Comparison of ENCODE assay signal across 18 cellular contexts in the genomic region with DNA sequence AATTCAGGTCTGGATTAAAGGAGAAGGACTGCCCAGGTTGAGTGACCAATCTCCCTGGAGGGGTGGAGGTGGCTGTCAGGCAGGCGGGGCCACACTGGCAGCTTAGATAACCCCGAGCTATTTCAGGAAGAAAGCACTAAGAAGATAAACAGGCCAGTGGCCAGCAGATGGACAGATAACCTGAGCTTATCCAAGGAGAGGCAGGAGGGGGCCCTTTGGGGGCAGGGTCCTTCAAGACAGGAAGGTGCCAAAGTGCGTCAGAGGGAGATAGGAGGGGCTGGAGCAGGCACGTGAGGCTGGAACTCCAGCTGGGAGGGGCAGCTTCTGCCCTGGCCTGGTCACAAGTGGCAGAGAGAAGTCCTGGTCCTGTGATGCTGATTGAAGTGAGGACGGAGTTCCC. TPM values are rescaled to one million over a fixed set of nuclear protein-coding genes. Genes with fewer than 3 reads are reported as not detected.
A peak's percentile ranks its signal among the peaks of the same experiment; 100 is the strongest.
DNase-seq lines count a peak whose midpoint lies in the region; ATAC-seq, FAIRE-seq and TF ChIP-seq lines count a peak whose summit lies in the region.
"Had no signal": no experiment of that assay in that cellular context is flagged by ENCODE, and none has a peak within 500 bp of the region (broad histone marks: within the 10 kb centered on the region; RNA-seq: fewer than 3 reads in every experiment).

No MANE protein-coding gene starts in this region.

- peaks cover 4% of the 10 kb centered on the region for H3K27me3 Mint-ChIP-seq in astrocyte (ENCODE audit: low read depth, unreplicated experiment)

- in situ Hi-C loops in IMR-90 (cut with MboI; ENCODE audit: low sequenced_read_pairs), result no loop called here

- H2BK20ac ChIP-seq in IMR-90 (ENCODE audit: low read depth, low read length), result no peak overlapping the region

- TF ChIP-seq POLR2A in IMR-90 (IDR thresholded peaks at IDR 0.05; ENCODE audit: low read depth, low read length), result no peak

- H2BK12ac ChIP-seq in trophoblast cell (ENCODE audit: low read length), result no peak overlapping the region

- no peak overlapping the region for H2BK15ac ChIP-seq in IMR-90 (ENCODE audit: low read depth, low read length)

- H3K18ac ChIP-seq in IMR-90 (ENCODE audit: low read depth, low read length) (no peak overlapping the region), trophoblast cell (ENCODE audit: low read length) (no peak overlapping the region)

- H4K8ac ChIP-seq in IMR-90 (ENCODE audit: low read depth in 2 of 2, low read length in 2 of 2) (no peak overlapping the region), trophoblast cell (ENCODE audit: low read depth, low read length) (no peak overlapping the region)

- H3K4ac ChIP-seq in IMR-90 (ENCODE audit: low read depth, low read length), result no peak overlapping the region
- no peak overlapping the region for H3K4ac ChIP-seq in trophoblast cell (ENCODE audit: low read depth, low read length)

- no peaks in the 10 kb centered on the region for H3K36me3 ChIP-seq in IMR-90 (ENCODE audit: control insufficient read depth, insufficient read depth, low read length)
- H3K36me3 ChIP-seq in astrocyte (ENCODE audit: insufficient read depth, low read length), result no peaks in the 10 kb centered on the region
- no peaks in the 10 kb centered on the region for H3K36me3 ChIP-seq in left ventricle myocardium inferior
- H3K36me3 ChIP-seq in trophoblast cell (ENCODE audit: control insufficient read depth in 1 of 2, insufficient read depth in 2 of 2, low read length in 2 of 2), result no peaks in the 10 kb centered on the region

- dilution Hi-C loops in IMR-90 (cut with HindIII; ENCODE audit: low sequenced_read_pairs, unreplicated experiment), result no loop called here

- no peak overlapping the region for H3K56ac ChIP-seq in IMR-90 (ENCODE audit: extremely low read depth, insufficient read depth, low read length)

- H2AK5ac ChIP-seq in IMR-90 (ENCODE audit: low read depth, low read length) (no peak overlapping the region), trophoblast cell (ENCODE audit: low read length) (no peak overlapping the region)

- H2BK5ac ChIP-seq in IMR-90 (ENCODE audit: low read depth, low read length, poor library complexity, severe bottlenecking) (no peak overlapping the region), trophoblast cell (ENCODE audit: low read depth, low read length, poor library complexity) (no peak overlapping the region)

- no peak overlapping the region for H3K14ac ChIP-seq in IMR-90 (replicated peaks; ENCODE audit: low read depth, low read length)
- no peak overlapping the region for H3K14ac ChIP-seq in trophoblast cell (ENCODE audit: low read length)

- no peaks in the 10 kb centered on the region for H3K4me1 ChIP-seq in IMR-90 (ENCODE audit: control insufficient read depth, insufficient read depth, low read length)
- H3K4me1 ChIP-seq in astrocyte (ENCODE audit: insufficient read depth, low read length), result no peaks in the 10 kb centered on the region
- peaks cover 31% of the 10 kb centered on the region for H3K4me1 ChIP-seq in left ventricle myocardium inferior
- H3K4me1 ChIP-seq in trophoblast cell (ENCODE audit: control insufficient read depth in 1 of 2, insufficient read depth in 2 of 2, low read length in 2 of 2), result peaks cover 11 to 20% of the 10 kb centered on the region in 2 experiments

- no peak overlapping the region for H4K5ac ChIP-seq in IMR-90 (ENCODE audit: low read depth, low read length)

- H2AFZ ChIP-seq in IMR-90 (replicated peaks; ENCODE audit: low read length, poor library complexity) (peak overlapping the region; percentile 46), astrocyte (ENCODE audit: low read depth, low read length) (no peak overlapping the region), trophoblast cell (ENCODE audit: insufficient read depth, low read length, poor library complexity) (no peak overlapping the region)

- DNase-seq in IMR-90, result no peak
- DNase-seq in astrocyte (ENCODE audit: low read depth), result no peak
- peak; percentile 38 for DNase-seq in left ventricle myocardium inferior
- peak in 1 of 2 donors; percentile 20 for DNase-seq in trophoblast cell
- DNase-seq in activated CD8-positive, alpha-beta memory T cell treated with anti-CD3 and anti-CD28 coated beads, Interleukin-2, amount 50 U/mL, for 4 hours, result no peak
- DNase-seq in HK-2 (ENCODE audit: unreplicated experiment), result no peak
- DNase-seq: activated CD4-positive, alpha-beta T cell treated with anti-CD3 and anti-CD28 coated beads for 4 hours; activated naive CD4-positive, alpha-beta T cell treated with Interleukin-2 at 50 U/mL for 16 hours; DMS153; naive thymus-derived CD4-positive, alpha-beta T cell; NCI-H187; NCI-H524; stimulated activated CD4-positive, alpha-beta T cell treated with anti-CD3 and anti-CD28 coated beads, Interleukin-15, amount 100 ng/mL, for 24 hours; T-cell had no signal

- 0% methylated on average over 3 of the region's 5 CpGs; no CpG with 5 or more reads in 1 of the 2 experiments for WGBS in IMR-90 (ENCODE audit: extremely low coverage in 2 of 2, insufficient read length in 1 of 2), 2 experiments
- WGBS in trophoblast cell (ENCODE audit: extremely low coverage, insufficient coverage, insufficient read length), result no CpG with 5 or more reads among the region's 5 CpGs

- no peak for ATAC-seq in IMR-90 (ENCODE audit: low read depth)
- no peak for ATAC-seq in GM18909 (IDR thresholded peaks at IDR 0.05; ENCODE audit: poor library complexity, unreplicated experiment)
- ATAC-seq in GM18861 (IDR thresholded peaks at IDR 0.05; ENCODE audit: unreplicated experiment), result no peak
- ATAC-seq: Panc1, T-cell had no signal

- no peak overlapping the region for H3K4me2 ChIP-seq in IMR-90 (ENCODE audit: low read depth, low read length)
- H3K4me2 ChIP-seq in astrocyte (ENCODE audit: low read length), result no peak overlapping the region
- peak overlapping the region; percentile 43 for H3K4me2 ChIP-seq in trophoblast cell (ENCODE audit: low read length)

- no peak for TF ChIP-seq CTCF in IMR-90 (conservative IDR thresholded peaks at IDR 0.05; ENCODE audit: low read depth, low read length)
- no peak for TF ChIP-seq CTCF in astrocyte (IDR thresholded peaks at IDR 0.05; ENCODE audit: insufficient read depth, low read depth, low read length)
- TF ChIP-seq CTCF in left ventricle myocardium inferior (IDR thresholded peaks at IDR 0.05; ENCODE audit: borderline replicate concordance), result no peak

- H3K4me3 Mint-ChIP-seq in astrocyte (ENCODE audit: unreplicated experiment), result no peak overlapping the region
- H3K4me3 Mint-ChIP-seq: B cell; naive thymus-derived CD4-positive, alpha-beta T cell; T-cell had no signal

- H3K4me1 Mint-ChIP-seq in astrocyte (ENCODE audit: low read depth, unreplicated experiment), result peaks cover 2% of the 10 kb centered on the region
- H3K4me1 Mint-ChIP-seq: B cell; naive thymus-derived CD4-positive, alpha-beta T cell; T-cell had no signal

- H3K23ac ChIP-seq in IMR-90 (ENCODE audit: low read depth, low read length) (no peak overlapping the region), trophoblast cell (ENCODE audit: low read length) (no peak overlapping the region)

- no peak for FAIRE-seq in astrocyte (lab: Jason Lieb, UNC)

- no peaks in the 10 kb centered on the region for H3K79me2 ChIP-seq in astrocyte (ENCODE audit: insufficient read depth, low read length)
- H3K79me2 ChIP-seq in trophoblast cell (ENCODE audit: control insufficient read depth, insufficient read depth, low read length, poor library complexity), result no peaks in the 10 kb centered on the region

- H3K9me3 Mint-ChIP-seq in astrocyte (ENCODE audit: unreplicated experiment), result peaks cover 2% of the 10 kb centered on the region
- H3K9me3 Mint-ChIP-seq: naive thymus-derived CD4-positive, alpha-beta T cell; T-cell had no signal

- H3K4me3 ChIP-seq in IMR-90 (ENCODE audit: insufficient read depth, low read depth, low read length), result no peak overlapping the region
- H3K4me3 ChIP-seq in astrocyte (ENCODE audit: insufficient read depth, low read depth, low read length), result no peak overlapping the region
- no peak overlapping the region for H3K4me3 ChIP-seq in left ventricle myocardium inferior
- H3K4me3 ChIP-seq in trophoblast cell (ENCODE audit: low read depth, low read length), result no peak overlapping the region

- H4K91ac ChIP-seq in IMR-90 (ENCODE audit: insufficient read depth, low read depth, low read length) (no peak overlapping the region), trophoblast cell (ENCODE audit: low read depth, low read length) (no peak overlapping the region)

- no peaks in the 10 kb centered on the region for H3K36me3 Mint-ChIP-seq in astrocyte (ENCODE audit: low read depth, unreplicated experiment)
- H3K36me3 Mint-ChIP-seq: naive thymus-derived CD4-positive, alpha-beta T cell; T-cell had no signal

- no peaks in the 10 kb centered on the region; the same call in 1 of the 2 replicates for H4K20me1 ChIP-seq in IMR-90 (ENCODE audit: insufficient read depth, low read length)
- H4K20me1 ChIP-seq in astrocyte (ENCODE audit: insufficient read depth, low read length), result no peaks in the 10 kb centered on the region

- intact Hi-C loops in IMR-90 (cut with micrococcal nuclease), result no loop called here
- intact Hi-C loops in left ventricle myocardium inferior (cut with micrococcal nuclease), result no loop called here

- no peaks in the 10 kb centered on the region for H3K9me3 ChIP-seq in IMR-90 (ENCODE audit: control insufficient read depth, insufficient read depth, low read length)
- no peaks in the 10 kb centered on the region for H3K9me3 ChIP-seq in astrocyte (ENCODE audit: insufficient read depth, low read depth, low read length)
- H3K9me3 ChIP-seq in left ventricle myocardium inferior (replicated peaks), result no peaks in the 10 kb centered on the region
- peaks cover 7% of the 10 kb centered on the region for H3K9me3 ChIP-seq in trophoblast cell (ENCODE audit: insufficient read depth, low read depth, low read length)

- no peak overlapping the region for H4K12ac ChIP-seq in trophoblast cell (ENCODE audit: low read depth, low read length)

- POLR2A ChIA-PET in IMR-90 (lab: Charles Lee; ENCODE audit: unreplicated experiment), result no interaction called here

- H2BK120ac ChIP-seq in IMR-90 (ENCODE audit: low read depth, low read length), result no peak overlapping the region
- no peak overlapping the region for H2BK120ac ChIP-seq in trophoblast cell (ENCODE audit: insufficient read depth, low read length, poor library complexity)

- no TSS peak for BruUV-seq in IMR-90 (replicated peaks; lab: Mats Ljungman, UMichigan)

- peak overlapping the region; percentile 62 for H3K27ac Mint-ChIP-seq in astrocyte (ENCODE audit: unreplicated experiment)
- H3K27ac Mint-ChIP-seq: B cell; naive thymus-derived CD4-positive, alpha-beta T cell; T-cell had no signal

- H3K79me1 ChIP-seq in IMR-90 (ENCODE audit: low read depth in 1 of 2, low read length in 2 of 2) (no peaks in the 10 kb centered on the region), trophoblast cell (ENCODE audit: low read length) (peaks cover 3% of the 10 kb centered on the region)

- no peak for TF ChIP-seq RAD21 in IMR-90 (IDR thresholded peaks at IDR 0.05; ENCODE audit: low read length)

- H3K9me1 ChIP-seq in IMR-90 (ENCODE audit: insufficient read depth, low read length), result peaks cover 11% of the 10 kb centered on the region

- no peaks in the 10 kb centered on the region; the same call in 1 of the 2 replicates for H3K27me3 ChIP-seq in IMR-90 (ENCODE audit: control insufficient read depth, insufficient read depth, low read length)
- H3K27me3 ChIP-seq in astrocyte (ENCODE audit: insufficient read depth, low read length), result no peaks in the 10 kb centered on the region
- H3K27me3 ChIP-seq in left ventricle myocardium inferior (ENCODE audit: low read depth), result no peaks in the 10 kb centered on the region
- H3K27me3 ChIP-seq in trophoblast cell (ENCODE audit: insufficient read depth, low read length), result no peaks in the 10 kb centered on the region

- H3K9ac ChIP-seq in IMR-90 (ENCODE audit: low read depth, low read length), result no peak overlapping the region
- no peak overlapping the region for H3K9ac ChIP-seq in astrocyte (ENCODE audit: low read length)
- no peak overlapping the region for H3K9ac ChIP-seq in trophoblast cell (ENCODE audit: low read length)

- H3K27ac ChIP-seq in IMR-90 (ENCODE audit: insufficient read depth, low read length) (no peak overlapping the region), astrocyte (ENCODE audit: low read depth, low read length) (no peak overlapping the region), left ventricle myocardium inferior (replicated peaks) (peak overlapping the region; percentile 64), trophoblast cell (ENCODE audit: low read depth, low read length) (no peak overlapping the region)

- CTCF ChIA-PET in IMR-90 (lab: Yijun Ruan, JAX), result no interaction called here

- no peak overlapping the region for H2AK9ac ChIP-seq in IMR-90 (replicated peaks; ENCODE audit: low read depth, low read length, poor library complexity)

RNA-seq across cellular contexts. Expression of gene PODXL, which starts 29.8 kb away (rescaled TPM):
- total RNA-seq in IMR-90 (2012; rRNA removed) (1.3 and 1.4 TPM in 2 replicates), astrocyte (29.9 and 47.1 TPM in 2 replicates), left ventricle myocardium inferior (67.4 TPM)
- polyA plus RNA-seq in IMR-90 (2012; rRNA removed), result 3.8 and 4.2 TPM in 2 replicates
- polyA plus RNA-seq in IMR-90 (2012; cell fraction: cytosol; rRNA removed), result 1.9 and 2.1 TPM in 2 replicates
- 6.7 and 7.8 TPM in 2 replicates for polyA plus RNA-seq in IMR-90 (2012; cell fraction: nucleus; rRNA removed; ENCODE audit: low replicate concordance)
- 124 and 125 TPM in 2 replicates for polyA plus RNA-seq in trophoblast cell (2013)

Comparison
In these comparisons a context has a peak if more than half of its experiments do, and no peak if none do; other contexts are left out.
1. RNA of gene PODXL, which starts 29.8 kb away (total RNA-seq): 67.4 TPM in left ventricle myocardium inferior (single experiment) and 29.9 to 47.1 TPM in astrocyte; 1.3 to 1.4 TPM in IMR-90; every median in the first group is over 10 times any median in the second.